In genomic region chr1:215600258-215600792, GRCh38 we compare ENCODE assay signal across 26 cellular contexts. TPM values are rescaled to one million over a fixed set of nuclear protein-coding genes. Genes with fewer than 3 reads are reported as not detected.
A peak's percentile ranks its signal among the peaks of the same experiment; 100 is the strongest.
DNase-seq lines count a peak whose midpoint lies in the region; ATAC-seq and TF ChIP-seq lines count a peak whose summit lies in the region.
"Had no signal": no experiment of that assay in that cellular context is flagged by ENCODE, and none has a peak within 500 bp of the region (broad histone marks: within the 10 kb centered on the region; RNA-seq: fewer than 3 reads in every experiment).

No MANE protein-coding gene starts in this region.

- ATAC-seq in right cardiac atrium = no peak
- ATAC-seq: activated naive CD8-positive, alpha-beta T cell treated with anti-CD3 and anti-CD28 coated beads, Interleukin-2, amount 50 U/mL, for 24 hours; body of pancreas; gastroesophageal sphincter; PC-3 had no signal

- H3K27me3 ChIP-seq in cardiac muscle cell = no peaks in the 10 kb centered on the region
- no peaks in the 10 kb centered on the region for H3K27me3 ChIP-seq in right cardiac atrium (ENCODE audit: control insufficient read depth, insufficient read depth)
- H3K27me3 ChIP-seq in stomach = no peaks in the 10 kb centered on the region
- H3K27me3 ChIP-seq: body of pancreas, gastroesophageal sphincter, tibial artery had no signal

- H3K27ac ChIP-seq in cardiac muscle cell (peak overlapping the region; percentile 82), right cardiac atrium (ENCODE audit: low read length) (no peak overlapping the region), stomach (peak overlapping the region in 1 of 5 donors; percentile 16)
- H3K27ac ChIP-seq: gastroesophageal sphincter, tibial artery had no signal

- TF ChIP-seq EP300 in stomach (IDR thresholded peaks at IDR 0.05) = no peak

- H3K9me3 ChIP-seq in cardiac muscle cell (ENCODE audit: low read depth) (no peaks in the 10 kb centered on the region), right cardiac atrium (ENCODE audit: control insufficient read depth, low read length) (no peaks in the 10 kb centered on the region), stomach (no peaks in the 10 kb centered on the region)
- H3K9me3 ChIP-seq: body of pancreas, gastroesophageal sphincter, HAP-1, tibial artery had no signal

- TF ChIP-seq CTCF in cardiac muscle cell (IDR thresholded peaks at IDR 0.05; ENCODE audit: low read depth, low read length) = no peak
- no peak for TF ChIP-seq CTCF in stomach (IDR thresholded peaks at IDR 0.05)

- DNase-seq in cardiac muscle cell (ENCODE audit: low read depth in 1 of 2, low spot score in 1 of 2) (no peak), right cardiac atrium (no peak), OCI-M1 (lab: John Stamatoyannopoulos, UW) (peak; percentile 23), left kidney (ENCODE audit: low read depth, low spot score) (peak; percentile 33), NCI-H2196 (lab: John Stamatoyannopoulos, UW; ENCODE audit: unreplicated experiment) (no peak), stomach (no peak), NCI-H2171 (lab: John Stamatoyannopoulos, UW) (no peak)
- no peak for DNase-seq in activated effector memory CD4-positive, alpha-beta T cell treated with anti-CD3 and anti-CD28 coated beads, Interleukin-2, amount 50 U/mL, for 16 hours
- DNase-seq: activated CD4-positive, alpha-beta T cell treated with anti-CD3 and anti-CD28 coated beads, Interleukin-2, amount 10 ng/mL, durations not matched to agents 7 days and 5 days; activated CD8-positive, alpha-beta memory T cell treated with anti-CD3 and anti-CD28 coated beads, Interleukin-2, amount 50 U/mL, for 48 hours; activated gamma-delta T cell; activated naive CD8-positive, alpha-beta T cell treated with anti-CD3 and anti-CD28 coated beads, Interleukin-2, amount 50 U/mL, for 24 hours; body of pancreas; NCI-H1092; NCI-H1930; NCI-H226; NCI-H774; occipital lobe; PC-3; retina; SHP77; stimulated activated CD4-positive, alpha-beta T cell treated with anti-CD3 and anti-CD28 coated beads, Interleukin-4, amount 100 ng/mL, for 4 hours; tibial artery had no signal

- peaks cover 21% of the 10 kb centered on the region for H3K36me3 ChIP-seq in cardiac muscle cell
- peaks cover 0 to 45% (median 33%) of the 10 kb centered on the region in 4 donors for H3K36me3 ChIP-seq in stomach

- no peak overlapping the region for H3K4me3 ChIP-seq in cardiac muscle cell
- no peak overlapping the region for H3K4me3 ChIP-seq in right cardiac atrium (ENCODE audit: low read length)
- H3K4me3 ChIP-seq in stomach = no peak overlapping the region
- H3K4me3 ChIP-seq: body of pancreas, gastroesophageal sphincter, HAP-1, lung, tibial artery had no signal

- intact Hi-C loops in right cardiac atrium (cut with DNase I) (no loop called here), stomach (cut with DNase I; ENCODE audit: low total_unique reads) (no loop called here)

- H3K4me1 ChIP-seq in cardiac muscle cell (ENCODE audit: low read depth) = peaks cover 18% of the 10 kb centered on the region
- peaks cover 3% of the 10 kb centered on the region for H3K4me1 ChIP-seq in right cardiac atrium (ENCODE audit: control insufficient read depth, insufficient read depth, low read length)
- peaks cover 5 to 57% (median 26%) of the 10 kb centered on the region in 4 donors for H3K4me1 ChIP-seq in stomach

- TF ChIP-seq POLR2A in stomach (IDR thresholded peaks at IDR 0.05) = no peak

RNA-seq across cellular contexts. Expression of gene KCTD3, which starts 33.2 kb away (rescaled TPM):
- total RNA-seq in cardiac muscle cell (26.6 and 40.8 TPM in 2 replicates), right cardiac atrium (10 to 100 TPM; 16.7 to 19.4 (median 17.4) TPM), stomach (100 to 1,000 TPM in 2 of 5 donors, 10 to 100 TPM in 3; 19.4 to 156 (median 39.3) TPM)
- polyA plus RNA-seq in cardiac muscle cell (34.0 and 45.7 TPM in 2 replicates), right cardiac atrium (11.7 TPM), stomach (10 to 100 TPM; 31.6 to 34.2 (median 32.6) TPM)

Comparison
In these comparisons a context has a peak if more than half of its experiments do, and no peak if none do; other contexts are left out.
1. DNase-seq: peak in OCI-M1 (single experiment) and left kidney (single experiment); none in cardiac muscle cell (0 of 2), right cardiac atrium (0 of 3), NCI-H2196 (single experiment), stomach (single experiment), NCI-H2171 (single experiment) and activated effector memory CD4-positive, alpha-beta T cell treated with anti-CD3 and anti-CD28 coated beads, Interleukin-2, amount 50 U/mL, for 16 hours (single experiment).